Comparison of ENCODE assay signal across 10 cellular contexts in the genomic region with DNA sequence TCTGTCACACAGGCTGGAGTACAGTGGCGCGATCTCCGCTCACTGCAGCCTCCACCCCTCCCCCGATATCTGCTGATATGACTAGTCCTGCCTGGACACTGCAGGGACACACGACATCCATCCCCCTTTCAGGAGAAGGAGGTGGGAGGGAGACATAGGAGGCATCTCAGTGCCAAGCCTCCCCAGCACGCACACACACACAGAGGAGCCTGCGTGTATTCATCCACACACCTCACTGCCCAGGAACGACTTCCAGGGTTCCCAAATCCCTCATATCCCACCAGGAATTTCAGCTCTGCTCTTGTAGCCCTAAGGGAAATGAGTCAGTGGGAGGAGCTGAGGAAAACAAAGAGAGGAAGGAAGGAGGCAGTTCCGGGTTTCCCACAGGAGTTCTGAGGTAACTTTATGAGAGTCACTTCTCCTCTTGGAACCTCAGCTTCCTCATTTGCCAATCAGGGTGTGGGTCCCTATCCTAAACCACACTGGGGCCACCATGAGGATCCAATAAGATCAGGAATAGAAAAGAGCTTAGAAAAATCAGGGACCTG. TPM values are rescaled to one million over a fixed set of nuclear protein-coding genes. Genes with fewer than 3 reads are reported as not detected.
DNase-seq lines count a peak whose midpoint lies in the region; ATAC-seq and TF ChIP-seq lines count a peak whose summit lies in the region.
"Had no signal": no experiment of that assay in that cellular context is flagged by ENCODE, and none has a peak within 500 bp of the region (broad histone marks: within the 10 kb centered on the region; RNA-seq: fewer than 3 reads in every experiment).

No MANE protein-coding gene starts in this region.

- no peak for TF ChIP-seq CTCF in Calu3 (IDR thresholded peaks at IDR 0.05; ENCODE audit: unreplicated experiment)
- TF ChIP-seq CTCF in esophagus squamous epithelium (IDR thresholded peaks at IDR 0.05): no peak
- TF ChIP-seq CTCF in neutrophil (IDR thresholded peaks at IDR 0.05): no peak
- TF ChIP-seq CTCF in natural killer cell (IDR thresholded peaks at IDR 0.05): no peak

- 33 to 39% methylated on average over 7 to 9 of the region's 9 CpGs for WGBS in esophagus squamous epithelium, 2 donors

- H3K36me3 Mint-ChIP-seq in Calu3 (ENCODE audit: insufficient read depth, unreplicated experiment): no peaks in the 10 kb centered on the region
- H3K36me3 Mint-ChIP-seq in T-helper 2 cell treated with Interferon-gamma antibody and Interleukin-4, amounts not matched to agents 5 μg/mL and 100 μg/mL, for 36 hours (ENCODE audit: low read depth): no peaks in the 10 kb centered on the region
- no peaks in the 10 kb centered on the region for H3K36me3 Mint-ChIP-seq in natural killer cell

- H3K27me3 ChIP-seq in esophagus squamous epithelium (no peaks in the 10 kb centered on the region), neutrophil (no peaks in the 10 kb centered on the region)

- no peaks in the 10 kb centered on the region for H3K27me3 Mint-ChIP-seq in Calu3 (ENCODE audit: unreplicated experiment)
- H3K27me3 Mint-ChIP-seq in T-helper 2 cell treated with Interferon-gamma antibody and Interleukin-4, amounts not matched to agents 5 μg/mL and 100 μg/mL, for 36 hours (ENCODE audit: low read depth): no peaks in the 10 kb centered on the region
- peaks cover 2 to 14% of the 10 kb centered on the region in 2 donors for H3K27me3 Mint-ChIP-seq in natural killer cell (ENCODE audit: low read depth in 2 of 2)

- no peaks in the 10 kb centered on the region for H3K36me3 ChIP-seq in esophagus squamous epithelium
- no peaks in the 10 kb centered on the region for H3K36me3 ChIP-seq in neutrophil

- BruUV-seq in Calu3 (replicated peaks; lab: Mats Ljungman, UMichigan): no TSS peak

- H3K9me3 ChIP-seq in esophagus squamous epithelium (no peaks in the 10 kb centered on the region), neutrophil (no peaks in the 10 kb centered on the region)

- CTCF ChIA-PET in Calu3 (lab: Charles Lee): no interaction called here

- peak; percentile 37 for DNase-seq in Calu3
- DNase-seq in RKO (ENCODE audit: low spot score): peak; percentile 71
- no peak for DNase-seq in esophagus squamous epithelium (lab: John Stamatoyannopoulos, UW)
- no peak for DNase-seq in cerebellar cortex (ENCODE audit: low spot score)
- no peak for DNase-seq in T-helper 2 cell treated with Interferon-gamma antibody and Interleukin-4, amounts not matched to agents 5 μg/mL and 100 μg/mL, for 36 hours (ENCODE audit: low spot score)
- no peak for DNase-seq in natural killer cell
- DNase-seq: activated CD4-positive, alpha-beta T cell treated with anti-CD3 and anti-CD28 coated beads, Interleukin-2, amount 50 U/mL, for 48 hours had no signal

- intact Hi-C loops in Calu3 (cut with micrococcal nuclease; ENCODE audit: unreplicated experiment) (no loop called here), esophagus squamous epithelium (cut with DNase I) (no loop called here), natural killer cell (cut with micrococcal nuclease) (no loop called here)

- H3K4me3 Mint-ChIP-seq in Calu3 (ENCODE audit: low read depth, unreplicated experiment) (peak overlapping the region; percentile 34), natural killer cell (no peak overlapping the region)
- H3K4me3 Mint-ChIP-seq in T-helper 2 cell treated with Interferon-gamma antibody and Interleukin-4, amounts not matched to agents 5 μg/mL and 100 μg/mL, for 36 hours: no peak overlapping the region

- H3K27ac Mint-ChIP-seq in Calu3 (ENCODE audit: unreplicated experiment) (peak overlapping the region; percentile 12), natural killer cell (no peak overlapping the region)
- H3K27ac Mint-ChIP-seq in T-helper 2 cell treated with Interferon-gamma antibody and Interleukin-4, amounts not matched to agents 5 μg/mL and 100 μg/mL, for 36 hours: no peak overlapping the region

- TF ChIP-seq POLR2A in esophagus squamous epithelium (IDR thresholded peaks at IDR 0.05): no peak

- no peaks in the 10 kb centered on the region for H3K9me3 Mint-ChIP-seq in Calu3 (ENCODE audit: low read depth, unreplicated experiment)
- H3K9me3 Mint-ChIP-seq in T-helper 2 cell treated with Interferon-gamma antibody and Interleukin-4, amounts not matched to agents 5 μg/mL and 100 μg/mL, for 36 hours: peaks cover 7% of the 10 kb centered on the region
- no peaks in the 10 kb centered on the region for H3K9me3 Mint-ChIP-seq in natural killer cell

- ATAC-seq in natural killer cell (no peak), GM18870 (IDR thresholded peaks at IDR 0.05; ENCODE audit: unreplicated experiment) (no peak)

- H3K4me3 ChIP-seq in esophagus squamous epithelium (peak overlapping the region in 1 of 4 donors; percentile 32), neutrophil (ENCODE audit: low read depth in 1 of 2, low read length in 1 of 2) (no peak overlapping the region)

- H3K4me1 Mint-ChIP-seq in Calu3 (ENCODE audit: low read depth, unreplicated experiment) (peaks cover 15% of the 10 kb centered on the region), natural killer cell (peaks cover 0 to 5% of the 10 kb centered on the region in 2 donors)
- H3K4me1 Mint-ChIP-seq in T-helper 2 cell treated with Interferon-gamma antibody and Interleukin-4, amounts not matched to agents 5 μg/mL and 100 μg/mL, for 36 hours (ENCODE audit: low read depth): peaks cover 23% of the 10 kb centered on the region

- H3K4me1 ChIP-seq in esophagus squamous epithelium (peaks cover 14 to 29% (median 20%) of the 10 kb centered on the region in 3 donors), neutrophil (ENCODE audit: control insufficient read depth in 1 of 2, insufficient read depth in 1 of 2, low read depth in 1 of 2, low read length in 1 of 2) (peaks cover 16% of the 10 kb centered on the region in 2 experiments)

- H3K27ac ChIP-seq in esophagus squamous epithelium (peak overlapping the region in 3 of 4 donors; percentile 60 to 67 (median 65)), neutrophil (peak overlapping the region; percentile 57)
- H3K27ac ChIP-seq: HL-60 had no signal

RNA-seq across cellular contexts. Expression of gene ACER3, which starts 37.2 kb away (rescaled TPM):
- total RNA-seq in Calu3 (2022) (19.9 and 21.0 TPM in 2 replicates), esophagus squamous epithelium (10 to 100 TPM in 3 of 4 donors, 1 to 10 TPM in 1; 9.9 to 34.2 (median 23.3) TPM), natural killer cell (10 to 100 TPM; 12.1 to 14.8 (median 13.6) TPM)

RNA-seq across cellular contexts. Expression of gene TSKU, which starts 40.4 kb away (rescaled TPM):
- 49.0 and 56.1 TPM in 2 replicates for total RNA-seq in Calu3 (2022)
- 10 to 100 TPM; 51.4 to 95.9 (median 88.4) TPM for total RNA-seq in esophagus squamous epithelium
- total RNA-seq in natural killer cell: not detected

Comparison
In these comparisons a context has a peak if more than half of its experiments do, and no peak if none do; other contexts are left out.
1. DNase-seq: peak in Calu3 (single experiment) and RKO (single experiment); none in esophagus squamous epithelium (single experiment), cerebellar cortex (single experiment), T-helper 2 cell treated with Interferon-gamma antibody and Interleukin-4, amounts not matched to agents 5 μg/mL and 100 μg/mL, for 36 hours (single experiment) and natural killer cell (single experiment).
2. RNA of gene TSKU, which starts 40.4 kb away (total RNA-seq): 51.4 to 95.9 TPM in esophagus squamous epithelium and 49.0 to 56.1 TPM in Calu3; not detected in natural killer cell; every median in the first group is over 10 times any median in the second.